ENCODE assay signal across 8 cellular contexts in the genomic region with DNA sequence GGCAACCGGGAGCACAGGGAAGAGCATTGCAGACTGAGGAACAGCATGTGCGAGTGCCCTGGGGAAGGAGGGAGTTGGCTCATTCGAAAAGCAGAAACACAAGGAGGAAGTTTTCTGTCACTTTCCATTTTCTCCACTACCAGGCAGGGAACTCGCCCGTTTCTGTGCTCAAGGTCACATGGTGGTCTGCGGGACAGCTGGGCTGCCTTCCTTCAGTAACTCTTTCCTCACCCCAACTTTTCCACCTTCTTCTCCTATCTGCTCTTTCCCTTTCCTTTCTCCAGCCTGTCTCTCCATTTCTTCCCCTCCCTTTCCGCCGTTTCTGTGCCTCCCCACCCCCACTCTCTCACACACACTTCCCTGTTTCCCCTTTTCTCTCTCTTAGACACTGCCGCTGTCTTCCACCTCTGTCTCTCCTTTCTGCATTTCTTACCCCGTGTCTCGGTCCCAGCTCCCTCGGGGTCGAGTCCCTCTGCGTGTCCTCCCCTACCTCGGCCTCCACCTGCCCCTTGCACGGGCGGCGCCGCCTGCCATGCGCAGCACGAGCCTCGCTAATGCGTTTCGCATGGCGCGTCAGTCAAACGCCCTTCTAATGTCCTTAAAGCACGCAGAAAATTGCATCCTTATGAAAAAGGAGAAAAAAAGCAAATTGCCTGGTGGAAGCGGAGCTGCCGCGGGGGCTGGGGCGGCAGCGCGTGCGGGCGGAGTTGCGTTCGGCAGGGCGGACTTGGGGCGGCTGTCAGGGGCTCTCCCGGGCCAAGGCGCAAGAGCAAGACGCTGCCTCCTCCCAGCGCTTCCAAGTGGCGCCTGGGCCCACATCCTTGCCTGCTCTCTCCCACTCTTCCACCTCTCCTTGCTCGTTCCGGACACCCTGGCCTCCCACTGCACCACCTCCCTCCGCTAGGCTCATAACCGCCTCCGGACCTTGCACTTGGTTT. TPM values are rescaled to one million over a fixed set of nuclear protein-coding genes. Genes with fewer than 3 reads are reported as not detected.
A peak's percentile ranks its signal among the peaks of the same experiment; 100 is the strongest.
DNase-seq lines count a peak whose midpoint lies in the region; TF ChIP-seq lines count a peak whose summit lies in the region.

No MANE protein-coding gene starts in this region.

- H3K36me3 ChIP-seq in WERI-Rb-1 (no peaks in the 10 kb centered on the region), iPS-20b (ENCODE audit: insufficient read depth, low read depth, low read length) (no peaks in the 10 kb centered on the region), smooth muscle cell (ENCODE audit: low read depth) (no peaks in the 10 kb centered on the region)

- H3K4me3 ChIP-seq in WERI-Rb-1 (ENCODE audit: low read depth, low read length) (peak overlapping the region; percentile 42), iPS-20b (ENCODE audit: low read length) (peak overlapping the region; percentile 56; the same call in 1 of the 2 replicates), smooth muscle cell (peak overlapping the region; percentile 38)

- H3F3A ChIP-seq in smooth muscle cell (ENCODE audit: low read depth), result no peaks in the 10 kb centered on the region

- H3K27ac ChIP-seq in WERI-Rb-1 (no peak overlapping the region), iPS-20b (ENCODE audit: low read length) (no peak overlapping the region), smooth muscle cell (ENCODE audit: low read depth) (no peak overlapping the region)

- DNase-seq in SIG-M5 treated with dmso at 0.1 percent for 504 hours (lab: John Stamatoyannopoulos, UW; ENCODE audit: unreplicated experiment) (peak; percentile 67), SIG-M5 (lab: John Stamatoyannopoulos, UW) (no peak), WERI-Rb-1 (no peak), smooth muscle cell (lab: John Stamatoyannopoulos, UW; ENCODE audit: unreplicated experiment) (no peak), ecto neural progenitor cell (ENCODE audit: low spot score) (no peak), HPDE6-E6E7 (ENCODE audit: extremely low spot score) (no peak), T-helper 1 cell (no peak)

- H3K9me3 ChIP-seq in WERI-Rb-1 (ENCODE audit: severe bottlenecking) (no peaks in the 10 kb centered on the region), iPS-20b (ENCODE audit: insufficient read depth, low read depth, low read length) (no peaks in the 10 kb centered on the region), smooth muscle cell (replicated peaks; ENCODE audit: low read depth) (no peaks in the 10 kb centered on the region)

- H4K20me1 ChIP-seq in smooth muscle cell (ENCODE audit: low read depth), result no peaks in the 10 kb centered on the region

- H3K79me2 ChIP-seq in smooth muscle cell (ENCODE audit: low read depth), result no peaks in the 10 kb centered on the region

- H3K9ac ChIP-seq in iPS-20b (ENCODE audit: low read depth, low read length) (no peak overlapping the region), smooth muscle cell (ENCODE audit: low read depth) (no peak overlapping the region)

- H3K27me3 ChIP-seq in WERI-Rb-1 (ENCODE audit: insufficient read depth, low read depth, severe bottlenecking) (peaks cover 90% of the 10 kb centered on the region), iPS-20b (ENCODE audit: insufficient read depth, low read length) (peaks cover 100% of the 10 kb centered on the region), smooth muscle cell (ENCODE audit: low read depth) (peaks cover 100% of the 10 kb centered on the region)

- no peak for TF ChIP-seq CTCF in WERI-Rb-1 (IDR thresholded peaks at IDR 0.05; ENCODE audit: low read depth, low read length)
- no peak for TF ChIP-seq CTCF in smooth muscle cell (IDR thresholded peaks at IDR 0.05; ENCODE audit: borderline replicate concordance, insufficient read depth, poor library complexity, severe bottlenecking)

- H3K4me1 ChIP-seq in iPS-20b (ENCODE audit: insufficient read depth, low read length), result peaks cover 15% of the 10 kb centered on the region
- H3K4me1 ChIP-seq in smooth muscle cell (ENCODE audit: low read depth), result peaks cover 8% of the 10 kb centered on the region

- H2AFZ ChIP-seq in smooth muscle cell (ENCODE audit: low read depth), result no peak overlapping the region

- WGBS in smooth muscle cell (ENCODE audit: low lambda C conversion rate), result 2% methylated on average over 48 of the region's 50 CpGs

- H3K4me2 ChIP-seq in smooth muscle cell, result peak overlapping the region; percentile 83

RNA-seq across cellular contexts. Expression of a gene that starts 9.5 kb away (rescaled TPM):
- 3.2 and 6.1 TPM in 2 replicates for total RNA-seq in smooth muscle cell
- polyA plus RNA-seq in smooth muscle cell, result 6.1 and 11.5 TPM in 2 replicates
